16 cellular contexts compared by ENCODE assay signal in the genomic region with DNA sequence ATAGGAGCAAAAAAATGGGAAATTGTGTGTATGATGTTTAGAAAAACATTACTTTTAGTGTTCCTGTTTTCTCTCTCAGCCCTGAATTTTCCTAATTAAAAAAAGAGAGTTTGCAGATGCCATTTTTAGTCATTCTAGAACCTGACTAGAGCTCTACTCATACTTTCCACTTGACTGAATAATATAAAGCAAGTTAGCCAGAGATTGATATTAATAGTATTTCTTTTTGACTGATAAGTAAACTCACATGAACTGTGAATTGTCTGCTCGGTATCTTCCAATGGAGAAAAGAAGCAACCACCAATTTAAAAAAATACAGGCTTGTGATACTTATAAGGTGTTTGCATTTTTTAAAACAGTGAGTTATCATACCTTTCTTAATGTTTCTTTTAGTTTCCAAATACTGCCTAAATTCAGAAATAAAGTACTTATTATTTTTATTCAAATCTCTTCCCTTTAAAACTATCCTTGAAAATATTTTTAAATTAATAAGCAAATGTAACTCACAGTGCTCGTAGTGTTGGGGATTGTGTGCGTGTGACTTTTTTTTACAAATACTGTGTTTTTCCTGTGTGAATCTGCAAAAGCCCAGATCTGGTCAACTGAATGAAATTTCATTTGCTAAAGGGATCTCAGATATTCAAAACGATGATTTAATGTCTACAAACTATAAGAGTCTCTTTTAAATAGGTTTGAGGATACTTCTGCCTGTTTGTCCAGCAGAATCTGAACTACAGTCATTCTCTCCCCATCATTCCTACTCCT. TPM values are rescaled to one million over a fixed set of nuclear protein-coding genes. Genes with fewer than 3 reads are reported as not detected.
DNase-seq lines count a peak whose midpoint lies in the region; ATAC-seq lines count a peak whose summit lies in the region.
"Had no signal": no experiment of that assay in that cellular context is flagged by ENCODE, and none has a peak within 500 bp of the region (broad histone marks: within the 10 kb centered on the region; RNA-seq: fewer than 3 reads in every experiment).

No MANE protein-coding gene starts in this region.

- H4K20me1 ChIP-seq in Karpas-422 (ENCODE audit: insufficient read depth, low read depth, low read length) = peaks cover 26% of the 10 kb centered on the region

- H3K27me3 ChIP-seq in Karpas-422 (ENCODE audit: low read length) = no peaks in the 10 kb centered on the region
- H3K27me3 ChIP-seq: transverse colon had no signal

- peaks cover 85% of the 10 kb centered on the region for H3K4me1 Mint-ChIP-seq in activated T-cell treated with anti-CD3 and anti-CD28 coated beads, Interleukin-2, amount 50 U/mL, for 24 hours (ENCODE audit: low read depth)
- peaks cover 59% of the 10 kb centered on the region for H3K4me1 Mint-ChIP-seq in activated naive CD8-positive, alpha-beta T cell treated with anti-CD3 and anti-CD28 coated beads, Interleukin-2, amount 10 ng/mL, durations not matched to agents 7 days and 5 days

- ATAC-seq in activated naive CD8-positive, alpha-beta T cell treated with anti-CD3 and anti-CD28 coated beads, Interleukin-2, amount 10 ng/mL, durations not matched to agents 7 days and 5 days (ENCODE audit: low read depth) = no peak
- ATAC-seq in stimulated activated naive CD8-positive, alpha-beta T cell treated with anti-CD3 and anti-CD28 coated beads, Interleukin-15, Interleukin-2, amounts not matched to agents 100 U/mL and 50 U/mL, for 24 hours = peak; percentile 67
- ATAC-seq in HG02870 (IDR thresholded peaks at IDR 0.05; ENCODE audit: unreplicated experiment) = no peak
- no peak for ATAC-seq in left lobe of liver
- ATAC-seq: lower lobe of right lung had no signal

- H3K9me3 Mint-ChIP-seq in activated T-cell treated with anti-CD3 and anti-CD28 coated beads, Interleukin-2, amount 50 U/mL, for 24 hours = no peaks in the 10 kb centered on the region
- H3K9me3 Mint-ChIP-seq in activated naive CD8-positive, alpha-beta T cell treated with anti-CD3 and anti-CD28 coated beads, Interleukin-2, amount 10 ng/mL, durations not matched to agents 7 days and 5 days = no peaks in the 10 kb centered on the region
- H3K9me3 Mint-ChIP-seq: endodermal cell had no signal

- H3K4me3 Mint-ChIP-seq in activated T-cell treated with anti-CD3 and anti-CD28 coated beads, Interleukin-2, amount 50 U/mL, for 24 hours = peak overlapping the region; percentile 62
- peak overlapping the region; percentile 23 for H3K4me3 Mint-ChIP-seq in activated naive CD8-positive, alpha-beta T cell treated with anti-CD3 and anti-CD28 coated beads, Interleukin-2, amount 10 ng/mL, durations not matched to agents 7 days and 5 days
- H3K4me3 Mint-ChIP-seq: endodermal cell had no signal

- POLR2A ChIA-PET in activated naive CD8-positive, alpha-beta T cell treated with anti-CD3 and anti-CD28 coated beads, Interleukin-2, amount 10 ng/mL, durations not matched to agents 7 days and 5 days (lab: Charles Lee) = interaction anchor here (0.6 kb wide), 1 partner anchor 144 kb away, joined by 7 read pairs; no protein-coding TSS in a partner anchor

- peaks cover 70% of the 10 kb centered on the region for H3K36me3 Mint-ChIP-seq in activated T-cell treated with anti-CD3 and anti-CD28 coated beads, Interleukin-2, amount 50 U/mL, for 24 hours (ENCODE audit: low read depth)
- H3K36me3 Mint-ChIP-seq in activated naive CD8-positive, alpha-beta T cell treated with anti-CD3 and anti-CD28 coated beads, Interleukin-2, amount 10 ng/mL, durations not matched to agents 7 days and 5 days = peaks cover 16% of the 10 kb centered on the region

- peak overlapping the region; percentile 44 for H3K27ac ChIP-seq in Karpas-422 (ENCODE audit: low read length)
- H3K27ac ChIP-seq: lower lobe of right lung, transverse colon had no signal

- no peak overlapping the region for H2AFZ ChIP-seq in Karpas-422 (ENCODE audit: low read length)

- no peak overlapping the region for H3K9ac ChIP-seq in Karpas-422 (ENCODE audit: low read length)

- H3K4me3 ChIP-seq in Karpas-422 (ENCODE audit: low read length) = peak overlapping the region; percentile 27; the same call in 1 of the 2 replicates
- H3K4me3 ChIP-seq: lower lobe of right lung, transverse colon had no signal

- H3K79me2 ChIP-seq in Karpas-422 (ENCODE audit: low read length) = peaks cover 93% of the 10 kb centered on the region

- no peaks in the 10 kb centered on the region for H3K27me3 Mint-ChIP-seq in activated T-cell treated with anti-CD3 and anti-CD28 coated beads, Interleukin-2, amount 50 U/mL, for 24 hours
- no peaks in the 10 kb centered on the region for H3K27me3 Mint-ChIP-seq in activated naive CD8-positive, alpha-beta T cell treated with anti-CD3 and anti-CD28 coated beads, Interleukin-2, amount 10 ng/mL, durations not matched to agents 7 days and 5 days

- no peaks in the 10 kb centered on the region for H3K9me3 ChIP-seq in Karpas-422 (ENCODE audit: low read length)
- H3K9me3 ChIP-seq: lower lobe of right lung, transverse colon had no signal

- peaks cover under 1% of the 10 kb centered on the region for H3K36me3 ChIP-seq in Karpas-422 (ENCODE audit: insufficient read depth, low read length)
- H3K36me3 ChIP-seq: lower lobe of right lung, transverse colon had no signal

- peaks cover 91% of the 10 kb centered on the region for H3K4me1 ChIP-seq in Karpas-422 (ENCODE audit: low read length)

- peak overlapping the region; percentile 43 for H3K4me2 ChIP-seq in Karpas-422 (ENCODE audit: low read depth, low read length, poor library complexity, severe bottlenecking)

- no peak for DNase-seq in activated T-cell treated with anti-CD3 and anti-CD28 coated beads, Interleukin-2, amount 50 U/mL, for 24 hours
- DNase-seq in activated T-cell treated with anti-CD3 and anti-CD28 coated beads, Interleukin-2, amount 50 U/mL, for 1 hour = no peak
- DNase-seq in Karpas-422 (no peak), middle frontal gyrus (ENCODE audit: extremely low spot score, low spot score) (no peak), left lobe of liver (ENCODE audit: low spot score) (no peak)
- DNase-seq in activated naive CD8-positive, alpha-beta T cell treated with anti-CD3 and anti-CD28 coated beads, Interleukin-2, amount 10 ng/mL, durations not matched to agents 7 days and 5 days = no peak
- DNase-seq in stimulated activated naive CD8-positive, alpha-beta T cell treated with anti-CD3 and anti-CD28 coated beads, Interleukin-15, Interleukin-2, amounts not matched to agents 100 U/mL and 50 U/mL, for 24 hours = no peak
- DNase-seq: ACHN; activated CD4-positive, alpha-beta T cell treated with anti-CD3 and anti-CD28 coated beads, Interleukin-2, amount 50 U/mL, for 1 hour; endodermal cell; foreskin fibroblast; lower lobe of right lung; NCI-H82; retina; transverse colon had no signal

- H3K9me2 ChIP-seq in Karpas-422 (replicated peaks; ENCODE audit: insufficient read depth, low read length) = no peaks in the 10 kb centered on the region

- peak overlapping the region; percentile 93 for H3K27ac Mint-ChIP-seq in activated T-cell treated with anti-CD3 and anti-CD28 coated beads, Interleukin-2, amount 50 U/mL, for 24 hours
- H3K27ac Mint-ChIP-seq in activated naive CD8-positive, alpha-beta T cell treated with anti-CD3 and anti-CD28 coated beads, Interleukin-2, amount 10 ng/mL, durations not matched to agents 7 days and 5 days = no peak overlapping the region
- H3K27ac Mint-ChIP-seq: endodermal cell had no signal

RNA-seq across cellular contexts. Expression of gene RAP1A, which starts 9.8 kb away (rescaled TPM):
- total RNA-seq in Karpas-422 (2014; rRNA removed; shearing (Covaris generic); ENCODE audit: low replicate concordance) = 12.0 and 55.3 TPM in 2 replicates
- total RNA-seq in activated naive CD8-positive, alpha-beta T cell treated with anti-CD3 and anti-CD28 coated beads, Interleukin-2, amount 10 ng/mL, durations not matched to agents 7 days and 5 days = 100 to 1,000 TPM; 134 to 139 TPM
- total RNA-seq in left lobe of liver = 30.0 TPM
